21 cellular contexts compared by ENCODE assay signal in the genomic region with DNA sequence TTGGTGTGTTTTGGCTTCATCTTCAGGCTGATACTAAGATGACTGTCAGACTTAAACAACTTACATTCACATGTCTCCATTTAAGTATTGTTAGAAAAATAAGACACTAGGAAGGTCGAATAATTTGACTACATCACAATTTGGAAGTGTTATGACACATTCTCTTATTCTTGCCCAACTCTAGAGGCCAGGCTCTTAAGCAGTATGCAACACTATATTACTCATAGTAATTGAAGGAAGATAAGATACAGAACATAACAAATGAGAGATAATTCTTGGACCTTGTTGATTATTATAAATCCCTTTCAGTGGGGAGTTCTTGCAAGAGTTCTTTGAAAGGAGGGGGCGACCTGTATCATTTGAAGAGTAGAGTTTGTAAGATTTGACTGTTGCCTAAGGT.
DNase-seq lines count a peak whose midpoint lies in the region; ATAC-seq, FAIRE-seq and TF ChIP-seq lines count a peak whose summit lies in the region.
"Had no signal": no experiment of that assay in that cellular context is flagged by ENCODE, and none has a peak within 500 bp of the region (broad histone marks: within the 10 kb centered on the region; RNA-seq: fewer than 3 reads in every experiment).

No MANE protein-coding gene starts in this region.

- H3K27ac ChIP-seq in ACC112 (ENCODE audit: low read depth, low read length): 0 out of 2 replicates have a peak overlapping the region, but pooled peaks have one; percentile 11
- no peak overlapping the region for H3K27ac ChIP-seq in mammary epithelial cell (ENCODE audit: insufficient read depth, low read depth, low read length)
- H3K27ac ChIP-seq in hepatocyte: peak overlapping the region; percentile 34
- H3K27ac ChIP-seq: dorsolateral prefrontal cortex, right lobe of liver had no signal

- TF ChIP-seq POLR2A in H54 (IDR thresholded peaks at IDR 0.05; ENCODE audit: low read depth, low read length): no peak

- DNase-seq in H54 (ENCODE audit: insufficient read length, low spot score) (no peak), mammary epithelial cell (peak; percentile 12), hepatocyte (ENCODE audit: low spot score) (no peak), BE2C (no peak), NCI-H2196 (lab: John Stamatoyannopoulos, UW; ENCODE audit: unreplicated experiment) (no peak)
- no peak for DNase-seq in activated CD4-positive, alpha-beta T cell treated with anti-CD3 and anti-CD28 coated beads for 48 hours
- DNase-seq: activated CD4-positive, alpha-beta T cell treated with anti-CD3 and anti-CD28 coated beads for 1 hour; activated naive CD4-positive, alpha-beta T cell treated with Interleukin-2 at 50 U/mL for 16 hours; COR-L47; dorsolateral prefrontal cortex; erythroblast; HFFc6; left colon; NCI-H2029; NCI-H526; nucleus accumbens; right lobe of liver; stimulated activated CD4-positive, alpha-beta T cell treated with anti-CD3 and anti-CD28 coated beads, Interleukin-2, amount 100 ng/mL, for 24 hours; T-helper 9 cell had no signal

- dilution Hi-C loops in mammary epithelial cell (cut with HindIII; ENCODE audit: low sequenced_read_pairs): no loop called here

- CTCF ChIA-PET in mammary epithelial cell (lab: Charles Lee; ENCODE audit: low non-redundant PET): no interaction called here

- no peaks in the 10 kb centered on the region for H3K9me2 ChIP-seq in hepatocyte (replicated peaks; ENCODE audit: insufficient read depth)

- peak; percentile 36 for FAIRE-seq in H54 (lab: Jason Lieb, UNC)

- H3K36me3 ChIP-seq in ACC112 (ENCODE audit: insufficient read depth, low read length) (no peaks in the 10 kb centered on the region), mammary epithelial cell (ENCODE audit: insufficient read depth, low read length) (no peaks in the 10 kb centered on the region), hepatocyte (replicated peaks; ENCODE audit: insufficient read depth, low read depth) (no peaks in the 10 kb centered on the region), BE2C (no peaks in the 10 kb centered on the region)
- H3K36me3 ChIP-seq: right lobe of liver had no signal

- H3K79me2 ChIP-seq in ACC112 (ENCODE audit: control insufficient read depth, insufficient read depth, low read length, unreplicated experiment) (no peaks in the 10 kb centered on the region), mammary epithelial cell (ENCODE audit: insufficient read depth, low read length) (no peaks in the 10 kb centered on the region), hepatocyte (no peaks in the 10 kb centered on the region)

- H3K4me2 ChIP-seq in mammary epithelial cell (ENCODE audit: insufficient read depth, low read depth, low read length): no peak overlapping the region
- H3K4me2 ChIP-seq in hepatocyte: peak overlapping the region; percentile 11

- BruUV-seq in mammary epithelial cell (replicated peaks; lab: Mats Ljungman, UMichigan): no TSS peak

- H2AFZ ChIP-seq in ACC112 (ENCODE audit: low read length, unreplicated experiment) (no peak overlapping the region), mammary epithelial cell (ENCODE audit: low read depth, low read length) (no peak overlapping the region), hepatocyte (no peak overlapping the region)

- H3K27me3 ChIP-seq in ACC112 (ENCODE audit: insufficient read depth, low read length) (no peaks in the 10 kb centered on the region), mammary epithelial cell (ENCODE audit: insufficient read depth, low read length) (no peaks in the 10 kb centered on the region), hepatocyte (no peaks in the 10 kb centered on the region), BE2C (no peaks in the 10 kb centered on the region)
- H3K27me3 ChIP-seq: dorsolateral prefrontal cortex, right lobe of liver had no signal

- H3K9ac ChIP-seq in mammary epithelial cell (ENCODE audit: insufficient read depth, low read length): no peak overlapping the region

- H4K20me1 ChIP-seq in mammary epithelial cell (ENCODE audit: insufficient read depth, low read length): no peaks in the 10 kb centered on the region
- no peaks in the 10 kb centered on the region for H4K20me1 ChIP-seq in hepatocyte (ENCODE audit: insufficient read depth, poor library complexity, severe bottlenecking)

- intact Hi-C loops in mammary epithelial cell (cut with micrococcal nuclease): no loop called here

- in situ Hi-C loops in mammary epithelial cell (cut with MboI; ENCODE audit: low sequenced_read_pairs in 2 of 2): no loop called here

- no peaks in the 10 kb centered on the region for H3K9me3 ChIP-seq in mammary epithelial cell (replicated peaks; ENCODE audit: insufficient read depth, low read length)
- H3K9me3 ChIP-seq in hepatocyte (ENCODE audit: low read depth): no peaks in the 10 kb centered on the region
- no peaks in the 10 kb centered on the region for H3K9me3 ChIP-seq in BE2C
- H3K9me3 ChIP-seq: right lobe of liver had no signal

- 18% methylated on average over 2 of the region's 2 CpGs for WGBS in mammary epithelial cell (ENCODE audit: low coverage, missing lambda C conversion rate)
- 64% methylated on average over 2 of the region's 2 CpGs for WGBS in hepatocyte (ENCODE audit: low lambda C conversion rate, missing lambda C conversion rate)

- H3K4me3 ChIP-seq in ACC112 (ENCODE audit: low read depth, low read length) (no peak overlapping the region), mammary epithelial cell (replicated peaks in 1 of 3; ENCODE audit: insufficient read depth in 1 of 3, low read depth in 2 of 3, low read length in 3 of 3) (no peak overlapping the region), hepatocyte (no peak overlapping the region), BE2C (ENCODE audit: low read depth, low read length) (no peak overlapping the region)
- H3K4me3 ChIP-seq: dorsolateral prefrontal cortex, right lobe of liver had no signal

- H3K4me1 ChIP-seq in ACC112 (ENCODE audit: control insufficient read depth, insufficient read depth, low read length, unreplicated experiment) (peaks cover 19% of the 10 kb centered on the region), mammary epithelial cell (ENCODE audit: insufficient read depth, low read length) (no peaks in the 10 kb centered on the region), hepatocyte (ENCODE audit: insufficient read depth) (no peaks in the 10 kb centered on the region), BE2C (peaks cover 4% of the 10 kb centered on the region; the same call in 1 of the 2 replicates)
- H3K4me1 ChIP-seq: right lobe of liver had no signal

- ATAC-seq in HG02970 (IDR thresholded peaks at IDR 0.05; ENCODE audit: low FRiP score, unreplicated experiment): no peak
- ATAC-seq: left colon, right lobe of liver had no signal

- no peak for TF ChIP-seq CTCF in mammary epithelial cell (conservative IDR thresholded peaks at IDR 0.05 in 1 of 2, IDR thresholded peaks at IDR 0.05 in 1 of 2; ENCODE audit: extremely low read depth in 1 of 2, insufficient read depth in 1 of 2, low read depth in 1 of 2, low read length in 2 of 2)
- TF ChIP-seq CTCF in hepatocyte (IDR thresholded peaks at IDR 0.05; ENCODE audit: poor library complexity): no peak
- no peak for TF ChIP-seq CTCF in BE2C (IDR thresholded peaks at IDR 0.05; ENCODE audit: low read depth, low read length)
